In genomic region chr16:20868890-20869289, GRCh38 we compare ENCODE assay signal across 1 cellular context.
TF ChIP-seq lines count a peak whose summit lies in the region.

No MANE protein-coding gene starts in this region.

TF ChIP-seq in HepG2, 621 proteins besides CTCF, POLR2A, EP300 and RAD21 (continued from another document and continues in another):
- TF ChIP-seq ZUFSP (CRISPR knock-in tag; IDR thresholded peaks at IDR 0.05; ENCODE audit: borderline replicate concordance) (no peak), STAG1 (CRISPR knock-in tag; IDR thresholded peaks at IDR 0.05) (peak; percentile 37), ZNF510 (CRISPR knock-in tag; IDR thresholded peaks at IDR 0.05; ENCODE audit: low read depth) (no peak), ZZZ3 (CRISPR knock-in tag; IDR thresholded peaks at IDR 0.05; ENCODE audit: borderline replicate concordance) (no peak), ZBED4 (CRISPR knock-in tag; IDR thresholded peaks at IDR 0.05; ENCODE audit: borderline replicate concordance) (no peak), ZNF549 (CRISPR knock-in tag; IDR thresholded peaks at IDR 0.05) (no peak), NR1H2 (CRISPR knock-in tag; IDR thresholded peaks at IDR 0.05; ENCODE audit: borderline replicate concordance, low read depth) (no peak), ZNF30 (CRISPR knock-in tag; IDR thresholded peaks at IDR 0.05) (no peak), HOXA3 (CRISPR knock-in tag; IDR thresholded peaks at IDR 0.05) (peak; percentile 20; the same call in 1 of the 2 replicates), SATB2 (CRISPR knock-in tag; IDR thresholded peaks at IDR 0.05) (no peak), ZNF143 (CRISPR knock-in tag; IDR thresholded peaks at IDR 0.05) (no peak), DNMT3B (CRISPR knock-in tag; conservative IDR thresholded peaks at IDR 0.05) (no peak), ZNF264 (CRISPR knock-in tag; IDR thresholded peaks at IDR 0.05) (no peak), CENPT (CRISPR knock-in tag; IDR thresholded peaks at IDR 0.05; ENCODE audit: low read depth) (no peak), ZSCAN20 (CRISPR knock-in tag; IDR thresholded peaks at IDR 0.05; ENCODE audit: borderline replicate concordance) (no peak), TAF1 (CRISPR knock-in tag; IDR thresholded peaks at IDR 0.05) (no peak), ZNF512B (CRISPR knock-in tag; IDR thresholded peaks at IDR 0.05; ENCODE audit: borderline replicate concordance) (no peak), SAFB2 (CRISPR knock-in tag; IDR thresholded peaks at IDR 0.05; ENCODE audit: borderline replicate concordance, low read depth) (no peak), ZBTB8A (CRISPR knock-in tag; IDR thresholded peaks at IDR 0.05; ENCODE audit: borderline replicate concordance, low read depth) (no peak), DMAP1 (CRISPR knock-in tag; IDR thresholded peaks at IDR 0.05) (no peak), MXD1 (CRISPR knock-in tag; IDR thresholded peaks at IDR 0.05) (no peak), ZNF451 (CRISPR knock-in tag; IDR thresholded peaks at IDR 0.05) (no peak), SP1 (IDR thresholded peaks at IDR 0.05) (no peak), SP1 (CRISPR knock-in tag; IDR thresholded peaks at IDR 0.05) (no peak), ZNF34 (CRISPR knock-in tag; IDR thresholded peaks at IDR 0.05; ENCODE audit: borderline replicate concordance) (no peak), HNRNPL (IDR thresholded peaks at IDR 0.05; ENCODE audit: low read depth, low read length) (0 out of 2 replicates have a peak, but pooled peaks have one; percentile 47), TRAFD1 (CRISPR knock-in tag; IDR thresholded peaks at IDR 0.05; ENCODE audit: borderline replicate concordance) (0 out of 2 replicates have a peak, but pooled peaks have one; percentile 35), HES4 (CRISPR knock-in tag; IDR thresholded peaks at IDR 0.05; ENCODE audit: borderline replicate concordance) (no peak), ZNF562 (CRISPR knock-in tag; IDR thresholded peaks at IDR 0.05; ENCODE audit: borderline replicate concordance) (no peak), ATF7 (IDR thresholded peaks at IDR 0.05) (no peak), ATF7 (CRISPR knock-in tag; IDR thresholded peaks at IDR 0.05) (no peak), ZNF101 (CRISPR knock-in tag; IDR thresholded peaks at IDR 0.05; ENCODE audit: borderline replicate concordance, low read depth) (no peak), SOX6 (IDR thresholded peaks at IDR 0.05) (no peak), SOX6 (CRISPR knock-in tag; IDR thresholded peaks at IDR 0.05) (no peak), KLF12 (CRISPR knock-in tag; IDR thresholded peaks at IDR 0.05; ENCODE audit: borderline replicate concordance) (no peak), NONO (IDR thresholded peaks at IDR 0.05) (no peak), NONO (CRISPR knock-in tag; conservative IDR thresholded peaks at IDR 0.05) (peak; percentile 59; the same call in 1 of the 2 replicates), ZNF407 (CRISPR knock-in tag; IDR thresholded peaks at IDR 0.05; ENCODE audit: not compliant biosample characterization) (no peak), SSRP1 (CRISPR knock-in tag; IDR thresholded peaks at IDR 0.05) (no peak; the same call in 1 of the 2 replicates), ZNF768 (CRISPR knock-in tag; IDR thresholded peaks at IDR 0.05) (peak; percentile 78; the same call in 1 of the 2 replicates), HNF4G (IDR thresholded peaks at IDR 0.05; ENCODE audit: borderline replicate concordance, low read depth, low read length) (no peak), HNF4G (CRISPR knock-in tag; IDR thresholded peaks at IDR 0.05; ENCODE audit: borderline replicate concordance, low read depth) (no peak; the same call in 1 of the 2 replicates), ZNF430 (CRISPR knock-in tag; IDR thresholded peaks at IDR 0.05) (no peak), TCF7L2 (IDR thresholded peaks at IDR 0.05; ENCODE audit: low read depth, low read length) (no peak), FIP1L1 (IDR thresholded peaks at IDR 0.05; ENCODE audit: borderline replicate concordance, insufficient read depth, low read depth, low read length) (no peak), ZMYM4 (CRISPR knock-in tag; IDR thresholded peaks at IDR 0.05) (peak; percentile 47; the same call in 1 of the 2 replicates), KMT2B (CRISPR knock-in tag; IDR thresholded peaks at IDR 0.05) (peak; percentile 64; the same call in 1 of the 2 replicates), SMYD3 (CRISPR knock-in tag; IDR thresholded peaks at IDR 0.05) (no peak), CREB3 (CRISPR knock-in tag; IDR thresholded peaks at IDR 0.05) (no peak), TBP (CRISPR knock-in tag; IDR thresholded peaks at IDR 0.05) (no peak), RORA (CRISPR knock-in tag; IDR thresholded peaks at IDR 0.05) (no peak), WIZ (CRISPR knock-in tag; IDR thresholded peaks at IDR 0.05) (no peak)
